ENCODE assay signal across 8 cellular contexts in genomic region chr1:240149488-240150094, GRCh38. TPM values are rescaled to one million over a fixed set of nuclear protein-coding genes. Genes with fewer than 3 reads are reported as not detected.
DNase-seq lines count a peak whose midpoint lies in the region; ATAC-seq and TF ChIP-seq lines count a peak whose summit lies in the region.

No MANE protein-coding gene starts in this region.

- no peaks in the 10 kb centered on the region for H3K4me1 ChIP-seq in HEK293 (ENCODE audit: control insufficient read depth, insufficient read depth, low read length)

- TF ChIP-seq CTCF in HEK293 (tag by site-specific recombination; IDR thresholded peaks at IDR 0.05) (no peak), cardiac fibroblast (IDR thresholded peaks at IDR 0.05; ENCODE audit: low read depth, low read length) (peak; percentile 51)

- DNase-seq in EL (peak; percentile 61), NCI-H526 treated with DMSO at 0.1 percent for 48 hours (lab: John Stamatoyannopoulos, UW) (peak; percentile 4), cardiac fibroblast (ENCODE audit: low read depth in 2 of 2) (peak; percentile 43 to 60), myocyte (ENCODE audit: low read depth) (peak; percentile 79), HK-2 (ENCODE audit: unreplicated experiment) (no peak), ecto neural progenitor cell (ENCODE audit: low spot score) (no peak)

- H3K4me3 ChIP-seq in HEK293 (ENCODE audit: low read depth, low read length): no peak overlapping the region
- no peak overlapping the region for H3K4me3 ChIP-seq in cardiac fibroblast (replicated peaks in 1 of 2; ENCODE audit: low read depth in 2 of 2, low read length in 2 of 2)

- no peaks in the 10 kb centered on the region for H3K9me3 ChIP-seq in HEK293 (ENCODE audit: control insufficient read depth, insufficient read depth, low read depth, low read length)

- POLR2A ChIA-PET in HEK293 (lab: Yijun Ruan, JAX): no interaction called here

- no peak for ATAC-seq in HG03025 (IDR thresholded peaks at IDR 0.05; ENCODE audit: low FRiP score, unreplicated experiment)

- peaks cover 0 to 3% of the 10 kb centered on the region in 2 experiments; a peak in 2 of 3 replicates for H3K36me3 ChIP-seq in HEK293 (ENCODE audit: control insufficient read depth in 2 of 2, insufficient read depth in 1 of 2, low read length in 2 of 2)

- CTCF ChIA-PET in HEK293 (lab: Yijun Ruan, JAX): interaction anchor here (0.6 to 7.4 kb wide), 58 partner anchors 9 to 991 kb away, joined by 3 to 120 read pairs (median 4); partner anchors contain the start of gene FMN2

- H3K27ac ChIP-seq in HEK293 (ENCODE audit: extremely low read depth, low read depth, low read length): no peak overlapping the region

TF ChIP-seq in HEK293, 187 proteins besides CTCF, POLR2A, EP300 and RAD21:
- TF ChIP-seq ZNF660 (tag by site-specific recombination; IDR thresholded peaks at IDR 0.05) (peak; percentile 68; the same call in 1 of the 2 replicates), ZNF621 (tag by site-specific recombination; IDR thresholded peaks at IDR 0.05) (no peak), ZNF2 (tag by site-specific recombination; IDR thresholded peaks at IDR 0.05) (peak; percentile 86; the same call in 1 of the 2 replicates)

RNA-seq across cellular contexts. Expression of gene FMN2, which starts 57.9 kb away (rescaled TPM):
- total RNA-seq in myocyte: 1.1 and 2.4 TPM in 2 replicates
- polyA plus RNA-seq in myocyte (2012): 4.4 TPM

Comparison
In these comparisons a context has a peak if more than half of its experiments do, and no peak if none do; other contexts are left out.
1. DNase-seq: peak in EL (single experiment), NCI-H526 treated with DMSO at 0.1 percent for 48 hours (single experiment), cardiac fibroblast (2 of 2) and myocyte (single experiment); none in HK-2 (single experiment) and ecto neural progenitor cell (single experiment).